Comparison of ENCODE assay signal across 13 cellular contexts in the genomic region with DNA sequence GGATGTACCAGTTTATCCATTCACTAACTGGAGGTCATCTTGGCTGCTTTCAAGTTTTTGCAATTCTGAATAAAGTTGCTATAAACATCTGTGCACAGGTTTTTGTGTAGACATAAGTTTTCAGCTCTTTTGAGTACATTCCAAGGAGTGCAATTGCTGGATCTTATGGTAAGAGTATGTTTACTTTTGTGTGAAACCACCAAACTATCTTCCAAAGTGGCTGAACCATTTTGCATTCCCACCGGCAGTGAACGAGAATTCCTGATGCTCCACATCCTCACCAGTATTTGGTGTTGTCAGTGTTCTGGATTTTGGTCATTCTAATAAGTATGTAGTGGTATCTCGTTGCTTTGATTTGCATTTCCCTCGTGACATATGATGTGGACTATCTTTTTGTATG.
DNase-seq lines count a peak whose midpoint lies in the region; ATAC-seq and TF ChIP-seq lines count a peak whose summit lies in the region.
"Had no signal": no experiment of that assay in that cellular context is flagged by ENCODE, and none has a peak within 500 bp of the region (broad histone marks: within the 10 kb centered on the region; RNA-seq: fewer than 3 reads in every experiment).

No MANE protein-coding gene starts in this region.

- ATAC-seq in GM21717 (IDR thresholded peaks at IDR 0.05; ENCODE audit: unreplicated experiment) = no peak

- no peak for TF ChIP-seq CTCF in fibroblast of lung (conservative IDR thresholded peaks at IDR 0.05 in 1 of 2, IDR thresholded peaks at IDR 0.05 in 1 of 2; ENCODE audit: low read depth in 1 of 2, low read length in 2 of 2)
- no peak for TF ChIP-seq CTCF in smooth muscle cell (IDR thresholded peaks at IDR 0.05; ENCODE audit: borderline replicate concordance, insufficient read depth, poor library complexity, severe bottlenecking)
- no peak for TF ChIP-seq CTCF in MM.1S (IDR thresholded peaks at IDR 0.05; ENCODE audit: low read length)

- H3K4me3 ChIP-seq in fibroblast of lung (replicated peaks in 1 of 4; ENCODE audit: control extremely low read depth in 1 of 4, insufficient read depth in 1 of 4, low read depth in 3 of 4, low read length in 4 of 4) = no peak overlapping the region
- no peak overlapping the region for H3K4me3 ChIP-seq in smooth muscle cell
- no peak overlapping the region for H3K4me3 ChIP-seq in MM.1S (ENCODE audit: low read length)

- H3K9me2 ChIP-seq in MM.1S (replicated peaks; ENCODE audit: insufficient read depth, low read length) = no peaks in the 10 kb centered on the region

- H3K36me3 ChIP-seq in fibroblast of lung (ENCODE audit: control insufficient read depth, insufficient read depth, low read length) (no peaks in the 10 kb centered on the region), smooth muscle cell (ENCODE audit: low read depth) (no peaks in the 10 kb centered on the region), MM.1S (replicated peaks; ENCODE audit: insufficient read depth, low read length) (no peaks in the 10 kb centered on the region)

- H3K9ac ChIP-seq in fibroblast of lung (ENCODE audit: insufficient read depth, low read length) = no peak overlapping the region
- H3K9ac ChIP-seq in smooth muscle cell (ENCODE audit: low read depth) = no peak overlapping the region
- H3K9ac ChIP-seq in MM.1S (ENCODE audit: low read length) = no peak overlapping the region

- H3K27me3 ChIP-seq in fibroblast of lung (ENCODE audit: control insufficient read depth, insufficient read depth, low read length) (peaks cover 2% of the 10 kb centered on the region), smooth muscle cell (ENCODE audit: low read depth) (no peaks in the 10 kb centered on the region), MM.1S (replicated peaks; ENCODE audit: insufficient read depth, low read length) (no peaks in the 10 kb centered on the region)

- H3K79me2 ChIP-seq in fibroblast of lung (ENCODE audit: control insufficient read depth, insufficient read depth, low read length) = no peaks in the 10 kb centered on the region
- H3K79me2 ChIP-seq in smooth muscle cell (ENCODE audit: low read depth) = no peaks in the 10 kb centered on the region
- H3K79me2 ChIP-seq in MM.1S (ENCODE audit: low read length) = no peaks in the 10 kb centered on the region

- H3K4me2 ChIP-seq in fibroblast of lung (ENCODE audit: extremely low read depth, insufficient read depth, low read length) (no peak overlapping the region), smooth muscle cell (peak overlapping the region; percentile 28), MM.1S (ENCODE audit: low read depth, low read length) (no peak overlapping the region)

- peak; percentile 32 for DNase-seq in EH (ENCODE audit: low read depth)
- peak; percentile 7 for DNase-seq in M059J (ENCODE audit: low read depth)
- peak; percentile 2 to 50 for DNase-seq in fibroblast of lung (ENCODE audit: low read depth in 2 of 2)
- no peak for DNase-seq in smooth muscle cell (lab: John Stamatoyannopoulos, UW; ENCODE audit: unreplicated experiment)
- DNase-seq in anterior cingulate cortex (lab: John Stamatoyannopoulos, UW) = no peak
- DNase-seq in MM.1S = no peak
- DNase-seq: ACHN; C1 segment of cervical spinal cord; CD4-positive, alpha-beta T cell; DMS79; EL; KG1 had no signal

- WGBS in smooth muscle cell (ENCODE audit: low lambda C conversion rate) = 47% methylated on average over 4 of the region's 4 CpGs

- H3F3A ChIP-seq in smooth muscle cell (ENCODE audit: low read depth) = no peaks in the 10 kb centered on the region
- H3F3A ChIP-seq in MM.1S (ENCODE audit: insufficient read depth, low read length) = no peaks in the 10 kb centered on the region

- H3K27ac ChIP-seq in fibroblast of lung (ENCODE audit: insufficient read depth, low read length) (no peak overlapping the region), smooth muscle cell (ENCODE audit: low read depth) (peak overlapping the region; percentile 10), MM.1S (ENCODE audit: low read length) (no peak overlapping the region)

- no peaks in the 10 kb centered on the region for H3K9me3 ChIP-seq in fibroblast of lung (ENCODE audit: control insufficient read depth, insufficient read depth, low read depth, low read length)
- no peaks in the 10 kb centered on the region for H3K9me3 ChIP-seq in smooth muscle cell (replicated peaks; ENCODE audit: low read depth)
- H3K9me3 ChIP-seq in MM.1S (replicated peaks; ENCODE audit: insufficient read depth, low read length) = no peaks in the 10 kb centered on the region

- H3K4me1 ChIP-seq in fibroblast of lung (ENCODE audit: control insufficient read depth, extremely low read depth, insufficient read depth, low read length) (no peaks in the 10 kb centered on the region), smooth muscle cell (ENCODE audit: low read depth) (no peaks in the 10 kb centered on the region), MM.1S (ENCODE audit: low read length) (peaks cover 7% of the 10 kb centered on the region; the same call in 1 of the 2 replicates)

- no peaks in the 10 kb centered on the region for H4K20me1 ChIP-seq in fibroblast of lung (ENCODE audit: control insufficient read depth, extremely low read depth, insufficient read depth, low read length)
- H4K20me1 ChIP-seq in smooth muscle cell (ENCODE audit: low read depth) = no peaks in the 10 kb centered on the region
- H4K20me1 ChIP-seq in MM.1S (ENCODE audit: insufficient read depth, low read length) = no peaks in the 10 kb centered on the region

- H2AFZ ChIP-seq in fibroblast of lung (ENCODE audit: low read length) (no peak overlapping the region), smooth muscle cell (ENCODE audit: low read depth) (no peak overlapping the region), MM.1S (ENCODE audit: low read length) (no peak overlapping the region)

Comparison
In these comparisons a context has a peak if more than half of its experiments do, and no peak if none do; other contexts are left out.
1. DNase-seq: peak in EH (single experiment), M059J (single experiment) and fibroblast of lung (2 of 2); none in smooth muscle cell (single experiment), anterior cingulate cortex (0 of 58) and MM.1S (single experiment).